Comparison of ENCODE assay signal across 1 cellular context in genomic region chr9:115444941-115445340, GRCh38.
TF ChIP-seq lines count a peak whose summit lies in the region.

No MANE protein-coding gene starts in this region.

TF ChIP-seq in IMR-90, 13 proteins besides CTCF, POLR2A, EP300 and RAD21:
- TF ChIP-seq MAZ (IDR thresholded peaks at IDR 0.05; ENCODE audit: borderline replicate concordance, low read depth, low read length) (no peak), NFE2L2 (IDR thresholded peaks at IDR 0.05; ENCODE audit: low read depth, low read length) (no peak), FOS (IDR thresholded peaks at IDR 0.05; ENCODE audit: low read depth, low read length) (no peak), CHD1 (IDR thresholded peaks at IDR 0.05; ENCODE audit: low read depth, low read length) (no peak), MAFK (IDR thresholded peaks at IDR 0.05; ENCODE audit: low read depth, low read length) (no peak), RCOR1 (IDR thresholded peaks at IDR 0.05; ENCODE audit: insufficient replicate concordance, low read length) (no peak), BHLHE40 (IDR thresholded peaks at IDR 0.05; ENCODE audit: low read depth, low read length) (no peak), MXI1 (IDR thresholded peaks at IDR 0.05; ENCODE audit: borderline replicate concordance, low read depth, low read length) (no peak), CEBPB (IDR thresholded peaks at IDR 0.05; ENCODE audit: low read depth, low read length) (no peak), RFX5 (IDR thresholded peaks at IDR 0.05; ENCODE audit: low read depth, low read length) (no peak), SMC3 (IDR thresholded peaks at IDR 0.05; ENCODE audit: low read depth, low read length) (no peak)
- TF ChIP-seq, protein P1, sequence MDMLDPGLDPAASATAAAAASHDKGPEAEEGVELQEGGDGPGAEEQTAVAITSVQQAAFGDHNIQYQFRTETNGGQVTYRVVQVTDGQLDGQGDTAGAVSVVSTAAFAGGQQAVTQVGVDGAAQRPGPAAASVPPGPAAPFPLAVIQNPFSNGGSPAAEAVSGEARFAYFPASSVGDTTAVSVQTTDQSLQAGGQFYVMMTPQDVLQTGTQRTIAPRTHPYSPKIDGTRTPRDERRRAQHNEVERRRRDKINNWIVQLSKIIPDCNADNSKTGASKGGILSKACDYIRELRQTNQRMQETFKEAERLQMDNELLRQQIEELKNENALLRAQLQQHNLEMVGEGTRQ (IDR thresholded peaks at IDR 0.05; ENCODE audit: low read depth, low read length) = no peak
- TF ChIP-seq, protein P2, sequence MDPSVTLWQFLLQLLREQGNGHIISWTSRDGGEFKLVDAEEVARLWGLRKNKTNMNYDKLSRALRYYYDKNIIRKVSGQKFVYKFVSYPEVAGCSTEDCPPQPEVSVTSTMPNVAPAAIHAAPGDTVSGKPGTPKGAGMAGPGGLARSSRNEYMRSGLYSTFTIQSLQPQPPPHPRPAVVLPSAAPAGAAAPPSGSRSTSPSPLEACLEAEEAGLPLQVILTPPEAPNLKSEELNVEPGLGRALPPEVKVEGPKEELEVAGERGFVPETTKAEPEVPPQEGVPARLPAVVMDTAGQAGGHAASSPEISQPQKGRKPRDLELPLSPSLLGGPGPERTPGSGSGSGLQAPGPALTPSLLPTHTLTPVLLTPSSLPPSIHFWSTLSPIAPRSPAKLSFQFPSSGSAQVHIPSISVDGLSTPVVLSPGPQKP (IDR thresholded peaks at IDR 0.05; ENCODE audit: borderline replicate concordance, low read depth, low read length) = no peak
